In the genomic region with DNA sequence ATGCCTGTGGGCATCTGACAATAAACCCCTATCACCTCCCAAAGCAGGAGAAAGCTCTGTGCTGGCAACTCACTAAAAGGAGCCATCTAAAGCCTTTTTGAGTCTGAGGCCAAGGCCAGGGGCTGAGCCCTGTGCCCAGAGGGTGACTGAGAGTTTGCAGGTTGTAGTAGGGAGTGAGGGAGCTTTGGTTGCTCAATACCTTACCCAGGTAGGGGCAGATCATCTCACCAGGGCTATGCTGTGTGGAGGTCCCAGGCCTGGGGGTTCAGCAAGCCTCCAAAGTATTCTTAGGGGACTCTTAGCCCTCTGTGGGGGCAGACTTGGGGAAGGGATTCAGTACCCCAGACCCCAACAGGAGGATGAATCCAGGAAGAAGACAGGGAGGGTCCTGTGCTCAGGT, we compare ENCODE assay signal across 36 cellular contexts. TPM values are rescaled to one million over a fixed set of nuclear protein-coding genes. Genes with fewer than 3 reads are reported as not detected.
"Had no signal": no experiment of that assay in that cellular context is flagged by ENCODE, and none has a peak within 500 bp of the region (broad histone marks: within the 10 kb centered on the region; RNA-seq: fewer than 3 reads in every experiment).

No MANE protein-coding gene starts in this region.

- H3K27ac Mint-ChIP-seq: naive thymus-derived CD8-positive, alpha-beta T cell; natural killer cell treated with Interleukin-12 subunit alpha and Interleukin-12 subunit beta and Interleukin-15 and Interleukin-18, amount 100 ng/mL, for 72 hours; nephron progenitor cell; progenitor cell of endocrine pancreas; stimulated activated memory B cell treated with anti-CD40 and anti-IgM and Interleukin-4, amounts not matched to agents 10 μg/mL and 1 μg/mL and 100 μg/mL, for 72 hours; stimulated activated naive CD8-positive, alpha-beta T cell treated with anti-CD3 and anti-CD28 coated beads, Interleukin-15, amount 100 ng/mL, for 72 hours; type B pancreatic cell had no signal

- H3K9me3 ChIP-seq: neutrophil, ovary, psoas muscle, right lobe of liver, suprapubic skin, testis, tibial artery, transverse colon, upper lobe of right lung, uterus had no signal

- H3K4me3 Mint-ChIP-seq: naive thymus-derived CD8-positive, alpha-beta T cell; natural killer cell treated with Interleukin-12 subunit alpha and Interleukin-12 subunit beta and Interleukin-15 and Interleukin-18, amount 100 ng/mL, for 72 hours; nephron progenitor cell; neural crest cell; stimulated activated memory B cell treated with anti-CD40 and anti-IgM and Interleukin-4, amounts not matched to agents 10 μg/mL and 1 μg/mL and 100 μg/mL, for 72 hours; stimulated activated naive CD8-positive, alpha-beta T cell treated with anti-CD3 and anti-CD28 coated beads, Interleukin-15, amount 100 ng/mL, for 72 hours; type B pancreatic cell had no signal

- H3K4me1 ChIP-seq: parathyroid adenoma, psoas muscle, right lobe of liver, spleen, suprapubic skin, testis, tibial artery, transverse colon, upper lobe of right lung, uterus had no signal

- H3K36me3 ChIP-seq: neutrophil, ovary, right lobe of liver, spleen, suprapubic skin, tibial artery, transverse colon, upper lobe of right lung, uterus had no signal

- H3K4me1 Mint-ChIP-seq: naive thymus-derived CD8-positive, alpha-beta T cell; nephron progenitor cell; neural crest cell; stimulated activated memory B cell treated with anti-CD40 and anti-IgM and Interleukin-4, amounts not matched to agents 10 μg/mL and 1 μg/mL and 100 μg/mL, for 72 hours; stimulated activated naive CD8-positive, alpha-beta T cell treated with anti-CD3 and anti-CD28 coated beads, Interleukin-15, amount 100 ng/mL, for 72 hours had no signal

- H3K9me3 Mint-ChIP-seq: natural killer cell treated with Interleukin-12 subunit alpha and Interleukin-12 subunit beta and Interleukin-15 and Interleukin-18, amount 100 ng/mL, for 72 hours; neural crest cell; stimulated activated memory B cell treated with anti-CD40 and anti-IgM and Interleukin-4, amounts not matched to agents 10 μg/mL and 1 μg/mL and 100 μg/mL, for 72 hours; stimulated activated naive CD8-positive, alpha-beta T cell treated with anti-CD3 and anti-CD28 coated beads, Interleukin-15, amount 100 ng/mL, for 72 hours; type B pancreatic cell had no signal

- H3K36me3 Mint-ChIP-seq: naive thymus-derived CD8-positive, alpha-beta T cell; natural killer cell treated with Interleukin-12 subunit alpha and Interleukin-12 subunit beta and Interleukin-15 and Interleukin-18, amount 100 ng/mL, for 72 hours; stimulated activated memory B cell treated with anti-CD40 and anti-IgM and Interleukin-4, amounts not matched to agents 10 μg/mL and 1 μg/mL and 100 μg/mL, for 72 hours; type B pancreatic cell had no signal

- DNase-seq: naive thymus-derived CD8-positive, alpha-beta T cell; nephron progenitor cell; nucleus accumbens; ovary; posterior cingulate gyrus; psoas muscle; right cardiac atrium; right lobe of liver; stimulated activated CD4-positive, alpha-beta T cell treated with anti-CD3 and anti-CD28 coated beads, Interleukin-12 subunit alpha, Interleukin-12 subunit beta, amount 100 ng/mL, for 4 hours; stimulated activated CD4-positive, alpha-beta T cell treated with anti-CD3 and anti-CD28 coated beads, Interleukin-1b, Interleukin-23, amount 100 ng/mL, for 48 hours; stimulated activated CD4-positive, alpha-beta T cell treated with anti-CD3 and anti-CD28 coated beads, Interleukin-4, amount 100 ng/mL, for 1 hour; stimulated activated CD4-positive, alpha-beta T cell treated with anti-CD3 and anti-CD28 coated beads, Interleukin-4, amount 100 ng/mL, for 4 hours; stimulated activated CD8-positive, alpha-beta memory T cell treated with anti-CD3 and anti-CD28 coated beads, Interleukin-4, amount 100 ng/mL, for 48 hours; stimulated activated naive CD4-positive, alpha-beta T cell; stimulated activated naive CD8-positive, alpha-beta T cell treated with anti-CD3 and anti-CD28 coated beads, Interleukin-15, amount 100 ng/mL, for 72 hours; stimulated activated naive CD8-positive, alpha-beta T cell treated with anti-CD3 and anti-CD28 coated beads, Interleukin-15, Interleukin-2, amounts not matched to agents 100 U/mL and 50 U/mL, for 24 hours; substantia nigra; testis; tibial artery; transverse colon; upper lobe of right lung; uterus had no signal

- ATAC-seq: naive thymus-derived CD8-positive, alpha-beta T cell; psoas muscle; right cardiac atrium; right lobe of liver; stimulated activated memory B cell treated with anti-CD40 and anti-IgM and Interleukin-4, amounts not matched to agents 10 μg/mL and 1 μg/mL and 100 μg/mL, for 72 hours; stimulated activated naive CD8-positive, alpha-beta T cell treated with anti-CD3 and anti-CD28 coated beads, Interleukin-15, amount 100 ng/mL, for 72 hours; stimulated activated naive CD8-positive, alpha-beta T cell treated with anti-CD3 and anti-CD28 coated beads, Interleukin-15, Interleukin-2, amounts not matched to agents 100 U/mL and 50 U/mL, for 24 hours; upper lobe of right lung had no signal

- H3K27ac ChIP-seq: neutrophil, ovary, parathyroid adenoma, psoas muscle, right lobe of liver, skin epidermis, spleen, suprapubic skin, testis, tibial artery, transverse colon, upper lobe of right lung, uterus had no signal

- H3K4me3 ChIP-seq: ovary, psoas muscle, right lobe of liver, skin epidermis, smooth muscle cell, spleen, suprapubic skin, testis, tibial artery, transverse colon, upper lobe of right lung, uterus had no signal

- H3K27me3 ChIP-seq: ovary, right lobe of liver, testis, uterus had no signal

RNA-seq across cellular contexts. Expression of a gene that starts 21.2 kb away (rescaled TPM):
- total RNA-seq: naive thymus-derived CD8-positive, alpha-beta T cell; natural killer cell treated with Interleukin-12 subunit alpha and Interleukin-12 subunit beta and Interleukin-15 and Interleukin-18, amount 100 ng/mL, for 72 hours; neural crest cell; omental fat pad; progenitor cell of endocrine pancreas; renal cortical epithelial cell; right cardiac atrium; right lobe of liver; smooth muscle cell; spleen; testis; transverse colon; upper lobe of right lung; urinary bladder had no signal

RNA-seq across cellular contexts. Expression of a gene that starts 23.0 kb away (rescaled TPM):
- total RNA-seq: naive thymus-derived CD8-positive, alpha-beta T cell; natural killer cell treated with Interleukin-12 subunit alpha and Interleukin-12 subunit beta and Interleukin-15 and Interleukin-18, amount 100 ng/mL, for 72 hours; neural crest cell; omental fat pad; ovary; progenitor cell of endocrine pancreas; psoas muscle; renal cortical epithelial cell; right cardiac atrium; right lobe of liver; smooth muscle cell; spleen; testis; transverse colon; upper lobe of right lung; urinary bladder; uterus had no signal

RNA-seq across cellular contexts. Expression of a gene that starts 48.4 kb away (rescaled TPM):
- total RNA-seq: naive thymus-derived CD8-positive, alpha-beta T cell; neural crest cell; progenitor cell of endocrine pancreas; renal cortical epithelial cell; smooth muscle cell had no signal
